Comparison of ENCODE assay signal across 15 cellular contexts in genomic region chr12:109065154-109065852, GRCh38. TPM values are rescaled to one million over a fixed set of nuclear protein-coding genes. Genes with fewer than 3 reads are reported as not detected.
DNase-seq lines count a peak whose midpoint lies in the region; FAIRE-seq and TF ChIP-seq lines count a peak whose summit lies in the region.
"Had no signal": no experiment of that assay in that cellular context is flagged by ENCODE, and none has a peak within 500 bp of the region (broad histone marks: within the 10 kb centered on the region; RNA-seq: fewer than 3 reads in every experiment).

No MANE protein-coding gene starts in this region.

- H3K27me3 ChIP-seq in colonic mucosa (no peaks in the 10 kb centered on the region), small intestine (ENCODE audit: control insufficient read depth in 2 of 2, insufficient read depth in 2 of 2, low read length in 2 of 2) (no peaks in the 10 kb centered on the region)
- H3K27me3 ChIP-seq: BLaER1 treated with 17β-estradiol and CSF1 and Interleukin-3, amounts not matched to agents 10 nM and 100 nM; SJCRH30 had no signal

- H3K4me3 ChIP-seq in colonic mucosa = no peak overlapping the region
- H3K4me3 ChIP-seq in small intestine (ENCODE audit: low read depth in 1 of 2, low read length in 2 of 2) = no peak overlapping the region
- H3K4me3 ChIP-seq: BLaER1 treated with 17β-estradiol and CSF1 and Interleukin-3, amounts not matched to agents 10 nM and 100 nM; SJCRH30 had no signal

- 21 to 66% (median 38%) methylated on average over 5 of the region's 5 CpGs for WGBS in small intestine, 3 donors

- H3K9me3 ChIP-seq in colonic mucosa (no peaks in the 10 kb centered on the region), small intestine (ENCODE audit: control insufficient read depth, low read depth) (no peaks in the 10 kb centered on the region)
- H3K9me3 ChIP-seq: SJCRH30 had no signal

- H3K27ac ChIP-seq in colonic mucosa = peak overlapping the region; percentile 24
- peak overlapping the region; percentile 27 to 39 for H3K27ac ChIP-seq in small intestine (ENCODE audit: low read depth in 1 of 2, low read length in 1 of 2)
- H3K27ac ChIP-seq: BLaER1 treated with 17β-estradiol and CSF1 and Interleukin-3, amounts not matched to agents 10 nM and 100 nM; SJCRH30 had no signal

- intact Hi-C loops in colonic mucosa (cut with DNase I) = no loop called here

- FAIRE-seq in small intestine (lab: Jason Lieb, UNC) = no peak

- H3K9ac ChIP-seq in colonic mucosa (ENCODE audit: low read depth in 2 of 2, low read length in 2 of 2) = peak overlapping the region in 1 of 2 donors; percentile 9
- H3K9ac ChIP-seq: BLaER1 treated with 17β-estradiol and CSF1 and Interleukin-3, amounts not matched to agents 10 nM and 100 nM had no signal

- H3K4me1 ChIP-seq in colonic mucosa = peaks cover 9% of the 10 kb centered on the region
- H3K4me1 ChIP-seq in small intestine (ENCODE audit: control insufficient read depth in 2 of 2, insufficient read depth in 1 of 2, low read depth in 1 of 2, low read length in 1 of 2) = peaks cover 0 to 8% of the 10 kb centered on the region in 2 donors
- H3K4me1 ChIP-seq: BLaER1 treated with 17β-estradiol and CSF1 and Interleukin-3, amounts not matched to agents 10 nM and 100 nM; SJCRH30 had no signal

- DNase-seq in colonic mucosa (peak; percentile 81), small intestine (peak; percentile 78), OCI-M2 (lab: John Stamatoyannopoulos, UW; ENCODE audit: unreplicated experiment) (no peak), NCI-H226 (no peak)
- DNase-seq: activated CD4-positive, alpha-beta T cell treated with anti-CD3 and anti-CD28 coated beads for 48 hours; activated T-cell treated with anti-CD3 and anti-CD28 coated beads, Interleukin-2, amount 50 U/mL, for 1 hour; central memory CD4-positive, alpha-beta T cell; DND-41; foreskin melanocyte; NCI-H1417 treated with DMSO at 0.1 percent for 48 hours; NCI-H345; T1000 had no signal

- H3K36me3 ChIP-seq in colonic mucosa (no peaks in the 10 kb centered on the region), small intestine (ENCODE audit: control insufficient read depth in 2 of 2, insufficient read depth in 2 of 2, low read length in 2 of 2) (peaks cover 2 to 5% of the 10 kb centered on the region in 2 donors)
- H3K36me3 ChIP-seq: SJCRH30 had no signal

- TF ChIP-seq CTCF in colonic mucosa (IDR thresholded peaks at IDR 0.05) = no peak

RNA-seq across cellular contexts. Expression of gene USP30, which starts 12.9 kb away (rescaled TPM):
- 10 to 100 TPM; 25.1 to 27.7 TPM for total RNA-seq in colonic mucosa
- 1 to 10 TPM; 4.9 to 9.7 (median 7.8) TPM for polyA plus RNA-seq in small intestine

RNA-seq across cellular contexts. Expression of gene ALKBH2, which starts 28.0 kb away (rescaled TPM):
- 1 to 10 TPM; 5.0 to 8.9 TPM for total RNA-seq in colonic mucosa
- 10 to 100 TPM in 1 of 3 donors, 1 to 10 TPM in 2; 4.2 to 17.8 (median 4.9) TPM for polyA plus RNA-seq in small intestine

RNA-seq across cellular contexts. Expression of gene UNG, which starts 32.1 kb away (rescaled TPM):
- 10 to 100 TPM; 48.7 to 68.3 TPM for total RNA-seq in colonic mucosa
- polyA plus RNA-seq in small intestine = 10 to 100 TPM; 11.9 to 38.7 (median 14.8) TPM

RNA-seq across cellular contexts. Expression of gene SVOP, which starts 44.4 kb away (rescaled TPM):
- total RNA-seq in colonic mucosa = under 1 TPM; 0.15 to 0.50 TPM
- under 1 TPM in 1 of 3 donors, not detected in 2; 0.94 TPM for polyA plus RNA-seq in small intestine
- total RNA-seq: H4, SJCRH30 had no signal

RNA-seq across cellular contexts. Expression of gene ACACB, which starts 51.1 kb away (rescaled TPM):
- total RNA-seq in colonic mucosa = 10 to 100 TPM; 21.3 to 32.8 TPM
- polyA plus RNA-seq in small intestine = 10 to 100 TPM in 2 of 3 donors, 1 to 10 TPM in 1; 7.0 to 40.5 (median 12.3) TPM

Comparison
In these comparisons a context has a peak if more than half of its experiments do, and no peak if none do; other contexts are left out.
1. DNase-seq: peak in colonic mucosa (single experiment) and small intestine (single experiment); none in OCI-M2 (single experiment) and NCI-H226 (single experiment).